2 cellular contexts compared by ENCODE assay signal in the genomic region with DNA sequence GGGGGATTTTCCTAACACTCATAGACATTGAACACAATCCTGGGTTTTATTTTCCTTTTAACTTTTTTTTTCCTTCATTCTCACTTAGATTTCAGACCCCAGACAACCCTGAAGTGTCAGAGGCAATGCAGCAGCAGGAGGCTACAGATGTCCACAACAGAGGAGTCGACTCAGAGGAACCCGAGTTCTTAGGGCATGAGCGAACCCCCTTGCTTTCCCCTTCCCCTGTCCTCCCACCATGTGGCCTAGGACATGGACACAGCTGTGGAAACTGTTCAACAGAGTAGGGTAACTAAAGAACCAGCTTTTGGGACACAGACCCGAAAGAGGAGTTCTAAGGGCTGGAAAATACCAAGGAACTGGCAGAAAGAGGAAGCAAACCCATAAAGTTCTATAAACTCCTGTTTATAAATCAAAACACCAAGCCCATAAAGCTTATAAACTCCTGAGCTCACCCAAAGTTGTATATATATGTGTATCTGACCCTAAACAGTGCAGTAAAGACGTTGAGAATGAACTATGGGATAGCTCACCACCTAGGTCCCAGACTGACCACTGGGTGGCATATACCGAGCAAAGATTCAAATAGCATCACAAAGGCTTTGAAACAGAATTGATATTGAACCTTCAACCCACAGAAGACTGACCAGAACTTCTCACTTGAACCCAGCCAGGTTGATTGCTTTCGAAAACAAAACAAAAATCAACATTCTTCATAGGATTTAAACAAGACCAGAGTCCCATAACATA.
TF ChIP-seq lines count a peak whose summit lies in the region.

No MANE protein-coding gene starts in this region.

TF ChIP-seq in A549, 52 proteins besides CTCF, POLR2A, EP300 and RAD21 (continued from another document):
- TF ChIP-seq, protein P1, sequence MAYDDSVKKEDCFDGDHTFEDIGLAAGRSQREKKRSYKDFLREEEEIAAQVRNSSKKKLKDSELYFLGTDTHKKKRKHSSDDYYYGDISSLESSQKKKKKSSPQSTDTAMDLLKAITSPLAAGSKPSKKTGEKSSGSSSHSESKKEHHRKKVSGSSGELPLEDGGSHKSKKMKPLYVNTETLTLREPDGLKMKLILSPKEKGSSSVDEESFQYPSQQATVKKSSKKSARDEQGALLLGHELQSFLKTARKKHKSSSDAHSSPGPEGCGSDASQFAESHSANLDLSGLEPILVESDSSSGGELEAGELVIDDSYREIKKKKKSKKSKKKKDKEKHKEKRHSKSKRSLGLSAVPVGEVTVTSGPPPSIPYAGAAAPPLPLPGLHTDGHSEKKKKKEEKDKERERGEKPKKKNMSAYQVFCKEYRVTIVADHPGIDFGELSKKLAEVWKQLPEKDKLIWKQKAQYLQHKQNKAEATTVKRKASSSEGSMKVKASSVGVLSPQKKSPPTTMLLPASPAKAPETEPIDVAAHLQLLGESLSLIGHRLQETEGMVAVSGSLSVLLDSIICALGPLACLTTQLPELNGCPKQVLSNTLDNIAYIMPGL (CRISPR knock-in tag; IDR thresholded peaks at IDR 0.05; ENCODE audit: borderline replicate concordance), result no peak
- TF ChIP-seq, protein P2, sequence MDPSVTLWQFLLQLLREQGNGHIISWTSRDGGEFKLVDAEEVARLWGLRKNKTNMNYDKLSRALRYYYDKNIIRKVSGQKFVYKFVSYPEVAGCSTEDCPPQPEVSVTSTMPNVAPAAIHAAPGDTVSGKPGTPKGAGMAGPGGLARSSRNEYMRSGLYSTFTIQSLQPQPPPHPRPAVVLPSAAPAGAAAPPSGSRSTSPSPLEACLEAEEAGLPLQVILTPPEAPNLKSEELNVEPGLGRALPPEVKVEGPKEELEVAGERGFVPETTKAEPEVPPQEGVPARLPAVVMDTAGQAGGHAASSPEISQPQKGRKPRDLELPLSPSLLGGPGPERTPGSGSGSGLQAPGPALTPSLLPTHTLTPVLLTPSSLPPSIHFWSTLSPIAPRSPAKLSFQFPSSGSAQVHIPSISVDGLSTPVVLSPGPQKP (IDR thresholded peaks at IDR 0.05; ENCODE audit: low read depth, low read length), result no peak

TF ChIP-seq in HCT116, 20 proteins besides CTCF, POLR2A, EP300 and RAD21 (continued from another document):
- TF ChIP-seq, protein P3, sequence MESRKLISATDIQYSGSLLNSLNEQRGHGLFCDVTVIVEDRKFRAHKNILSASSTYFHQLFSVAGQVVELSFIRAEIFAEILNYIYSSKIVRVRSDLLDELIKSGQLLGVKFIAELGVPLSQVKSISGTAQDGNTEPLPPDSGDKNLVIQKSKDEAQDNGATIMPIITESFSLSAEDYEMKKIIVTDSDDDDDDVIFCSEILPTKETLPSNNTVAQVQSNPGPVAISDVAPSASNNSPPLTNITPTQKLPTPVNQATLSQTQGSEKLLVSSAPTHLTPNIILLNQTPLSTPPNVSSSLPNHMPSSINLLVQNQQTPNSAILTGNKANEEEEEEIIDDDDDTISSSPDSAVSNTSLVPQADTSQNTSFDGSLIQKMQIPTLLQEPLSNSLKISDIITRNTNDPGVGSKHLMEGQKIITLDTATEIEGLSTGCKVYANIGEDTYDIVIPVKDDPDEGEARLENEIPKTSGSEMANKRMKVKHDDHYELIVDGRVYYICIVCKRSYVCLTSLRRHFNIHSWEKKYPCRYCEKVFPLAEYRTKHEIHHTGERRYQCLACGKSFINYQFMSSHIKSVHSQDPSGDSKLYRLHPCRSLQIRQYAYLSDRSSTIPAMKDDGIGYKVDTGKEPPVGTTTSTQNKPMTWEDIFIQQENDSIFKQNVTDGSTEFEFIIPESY (IDR thresholded peaks at IDR 0.05; ENCODE audit: extremely low read depth, insufficient replicate concordance, low read length), result no peak
- TF ChIP-seq YY1 (IDR thresholded peaks at IDR 0.05; ENCODE audit: extremely low read depth, insufficient replicate concordance, low read depth, low read length), result no peak
TF ChIP-seq in HCT116: peak in this region for 0.
